ENCODE assay signal across 8 cellular contexts in the genomic region with DNA sequence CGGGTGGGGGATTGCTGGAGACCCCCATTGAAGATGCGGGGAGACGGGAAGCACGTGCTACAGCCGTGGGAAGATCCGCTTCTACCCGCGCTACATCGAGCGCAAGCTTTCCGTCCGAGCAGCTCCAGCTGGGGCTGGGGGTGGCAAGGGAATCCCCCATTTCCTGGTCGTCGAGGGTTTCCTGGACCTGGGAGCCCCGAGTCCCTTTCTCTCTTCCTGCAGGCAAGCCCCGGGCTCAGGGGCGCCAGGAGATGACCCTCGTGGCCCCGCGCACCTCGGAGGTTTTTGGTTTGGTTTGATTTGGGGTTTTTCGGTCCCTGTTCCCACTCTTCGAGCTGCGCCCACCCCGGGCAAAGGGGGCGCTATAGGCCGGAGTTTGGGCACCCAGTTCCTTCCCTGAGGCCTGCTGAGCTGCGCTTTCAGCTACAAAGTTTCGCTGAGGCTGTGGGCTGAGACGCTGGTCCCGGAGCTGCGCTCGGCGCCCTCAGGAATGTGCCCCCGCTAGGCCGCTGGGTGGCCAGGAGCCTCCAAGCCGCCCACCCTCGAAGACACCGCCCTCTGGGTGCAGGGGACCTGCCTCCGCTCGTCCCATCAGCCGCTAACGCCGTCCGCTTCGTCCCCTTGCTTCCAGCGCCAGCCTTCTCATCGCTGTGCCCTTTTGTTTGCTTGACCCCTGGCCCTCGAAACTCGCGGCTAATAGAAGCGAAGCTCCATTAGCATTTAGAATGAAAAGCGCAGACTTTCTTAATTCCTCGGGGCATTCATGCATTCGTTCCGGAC. TPM values are rescaled to one million over a fixed set of nuclear protein-coding genes. Genes with fewer than 3 reads are reported as not detected.
DNase-seq lines count a peak whose midpoint lies in the region; ATAC-seq, FAIRE-seq and TF ChIP-seq lines count a peak whose summit lies in the region.

No MANE protein-coding gene starts in this region.

- H3K36me3 ChIP-seq in gastroesophageal sphincter: peaks cover 0 to 4% of the 10 kb centered on the region in 2 donors

- H3K4me1 Mint-ChIP-seq in progenitor cell of endocrine pancreas (ENCODE audit: low read depth): peaks cover 23% of the 10 kb centered on the region

- peaks cover 5% of the 10 kb centered on the region for H3K36me3 Mint-ChIP-seq in progenitor cell of endocrine pancreas (ENCODE audit: insufficient read depth)

- DNase-seq in GM12891 (ENCODE audit: insufficient read length, low spot score) (peak; percentile 70), NCI-H748 (lab: John Stamatoyannopoulos, UW; ENCODE audit: unreplicated experiment) (peak; percentile 62), progenitor cell of endocrine pancreas (ENCODE audit: low spot score, unreplicated experiment) (peak; percentile 52), kidney glomerular epithelial cell (lab: John Stamatoyannopoulos, UW) (no peak)
- peak; percentile 43 for DNase-seq in activated effector memory CD4-positive, alpha-beta T cell treated with Interleukin-2 at 50 U/mL for 16 hours

- TF ChIP-seq EP300 in gastroesophageal sphincter (IDR thresholded peaks at IDR 0.05): no peak

- peak overlapping the region; percentile 60 to 92 for H3K4me3 ChIP-seq in gastroesophageal sphincter

- TF ChIP-seq CTCF in gastroesophageal sphincter (IDR thresholded peaks at IDR 0.05) (peak in 2 of 4 experiments; percentile 18 to 53), progenitor cell of endocrine pancreas (IDR thresholded peaks at IDR 0.05; ENCODE audit: unreplicated experiment) (peak; percentile 67)

- WGBS in gastroesophageal sphincter (ENCODE audit: low coverage in 1 of 2), 2 donors: 50 to 69% methylated on average over 2 to 11 of the region's 56 CpGs

- H3K27me3 ChIP-seq in gastroesophageal sphincter: peaks cover 19% of the 10 kb centered on the region

- H3K27me3 Mint-ChIP-seq in progenitor cell of endocrine pancreas: peaks cover 67% of the 10 kb centered on the region

- no peaks in the 10 kb centered on the region for H3K9me3 Mint-ChIP-seq in progenitor cell of endocrine pancreas (ENCODE audit: low read depth)

- peak overlapping the region in 2 of 4 donors; percentile 97 to 99 for H3K27ac ChIP-seq in gastroesophageal sphincter

- no peak for TF ChIP-seq POLR2A in GM12891 (IDR thresholded peaks at IDR 0.05; ENCODE audit: low read depth, low read length)
- no peak for TF ChIP-seq POLR2A in gastroesophageal sphincter (IDR thresholded peaks at IDR 0.05)

- H3K9me3 ChIP-seq in gastroesophageal sphincter: no peaks in the 10 kb centered on the region

- peak; percentile 48 for FAIRE-seq in GM12891 (lab: Jason Lieb, UNC)

- H3K4me1 ChIP-seq in gastroesophageal sphincter: peaks cover 0 to 49% (median 6%) of the 10 kb centered on the region in 3 donors

- ATAC-seq in gastroesophageal sphincter: no peak
- no peak for ATAC-seq in GM21390 (IDR thresholded peaks at IDR 0.05; ENCODE audit: unreplicated experiment)
- no peak for ATAC-seq in GM19397 (IDR thresholded peaks at IDR 0.05; ENCODE audit: unreplicated experiment)

- peak overlapping the region; percentile 91 for H3K4me3 Mint-ChIP-seq in progenitor cell of endocrine pancreas (ENCODE audit: low read depth)

- peak overlapping the region; percentile 85 for H3K27ac Mint-ChIP-seq in progenitor cell of endocrine pancreas

TF ChIP-seq in GM12891, 5 proteins besides CTCF, POLR2A, EP300 and RAD21:
- TF ChIP-seq TAF1 (IDR thresholded peaks at IDR 0.05; ENCODE audit: low read depth, low read length): no peak
- no peak for TF ChIP-seq POLR2AphosphoS5 (IDR thresholded peaks at IDR 0.05; ENCODE audit: low read depth, low read length)
- TF ChIP-seq POU2F2 (IDR thresholded peaks at IDR 0.05; ENCODE audit: low read depth, low read length): no peak
- no peak for TF ChIP-seq PAX5 (IDR thresholded peaks at IDR 0.05; ENCODE audit: insufficient read depth, low read length, severe bottlenecking)
- 0 out of 2 replicates have a peak, but pooled peaks have one; percentile 14 for TF ChIP-seq SPI1 (IDR thresholded peaks at IDR 0.05; ENCODE audit: low read depth, low read length)

RNA-seq across cellular contexts. Expression of a gene that starts 2.9 kb away (rescaled TPM):
- polyA plus RNA-seq in GM12891 (2012; ENCODE audit: low read depth, missing spikeins): 3.3 TPM
- total RNA-seq in gastroesophageal sphincter (10 to 100 TPM in 1 of 4 donors, 1 to 10 TPM in 2, under 1 TPM in 1; 0.52 to 51.2 (median 2.0) TPM), progenitor cell of endocrine pancreas (1.2 and 1.4 TPM in 2 replicates)
